In genomic region chr10:16986406-16987128, GRCh38 we compare ENCODE assay signal across 10 cellular contexts.
A peak's percentile ranks its signal among the peaks of the same experiment; 100 is the strongest.
DNase-seq lines count a peak whose midpoint lies in the region; ATAC-seq, FAIRE-seq and TF ChIP-seq lines count a peak whose summit lies in the region.
"Had no signal": no experiment of that assay in that cellular context is flagged by ENCODE, and none has a peak within 500 bp of the region (broad histone marks: within the 10 kb centered on the region; RNA-seq: fewer than 3 reads in every experiment).

No MANE protein-coding gene starts in this region.

- H3K27me3 Mint-ChIP-seq in activated CD4-positive, alpha-beta T cell treated with anti-CD3 and anti-CD28 coated beads, Interleukin-2, amount 10 ng/mL, durations not matched to agents 24 days and 14 days = peaks cover 18% of the 10 kb centered on the region

- TF ChIP-seq RAD21 in HepG2 (CRISPR knock-in tag; IDR thresholded peaks at IDR 0.05) = no peak

- no peak for FAIRE-seq in HepG2 (lab: Jason Lieb, UNC)
- FAIRE-seq: A549 had no signal

- peaks cover 4% of the 10 kb centered on the region for H3K9me3 Mint-ChIP-seq in activated CD4-positive, alpha-beta T cell treated with anti-CD3 and anti-CD28 coated beads, Interleukin-2, amount 10 ng/mL, durations not matched to agents 24 days and 14 days

- in situ Hi-C loops in HepG2 (cut with HindIII; ENCODE audit: extremely low pct_ligation_motif_present, low pct_unique_long_range_greater_than_20kb) = no loop called here

- no peak overlapping the region for H3K4me3 Mint-ChIP-seq in activated CD4-positive, alpha-beta T cell treated with anti-CD3 and anti-CD28 coated beads, Interleukin-2, amount 10 ng/mL, durations not matched to agents 24 days and 14 days

- H3K4me3 ChIP-seq in HepG2 (replicated peaks in 1 of 3; ENCODE audit: insufficient read depth in 1 of 3, low read depth in 2 of 3, low read length in 3 of 3) (no peak overlapping the region), right lobe of liver (no peak overlapping the region), mucosa of rectum (ENCODE audit: low read length in 2 of 2) (no peak overlapping the region)
- H3K4me3 ChIP-seq: A549 had no signal

- no peak overlapping the region for H3K27ac Mint-ChIP-seq in activated CD4-positive, alpha-beta T cell treated with anti-CD3 and anti-CD28 coated beads, Interleukin-2, amount 10 ng/mL, durations not matched to agents 24 days and 14 days

- H3K79me2 ChIP-seq in HepG2 (ENCODE audit: insufficient read depth, low read length) = no peaks in the 10 kb centered on the region

- no peak overlapping the region for H3K9ac ChIP-seq in HepG2 (ENCODE audit: insufficient read depth, low read depth, low read length)
- H3K9ac ChIP-seq in mucosa of rectum (ENCODE audit: low read depth in 1 of 2, low read length in 2 of 2) = no peak overlapping the region

- 15% methylated on average over 9 of the region's 10 CpGs for WGBS in HepG2 (ENCODE audit: low lambda C conversion rate)
- WGBS in right lobe of liver (ENCODE audit: insufficient coverage, low coverage, low lambda C conversion rate, missing lambda C conversion rate) = 48% methylated on average over 7 of the region's 10 CpGs

- H3K36me3 ChIP-seq in HepG2 (replicated peaks in 1 of 2; ENCODE audit: control insufficient read depth in 1 of 2, insufficient read depth in 2 of 2, low read length in 2 of 2) (no peaks in the 10 kb centered on the region), right lobe of liver (no peaks in the 10 kb centered on the region), mucosa of rectum (ENCODE audit: control insufficient read depth in 2 of 2, insufficient read depth in 2 of 2, low read length in 2 of 2) (no peaks in the 10 kb centered on the region)

- CTCF ChIA-PET in HepG2 (lab: Yijun Ruan, JAX; ENCODE audit: low intra/inter-chr PET ratio, low total read pairs) = no interaction called here

- BruUV-seq in HepG2 (replicated peaks; lab: Mats Ljungman, UMichigan) = no TSS peak

- H3K4me1 ChIP-seq in HepG2 (ENCODE audit: insufficient read depth, low read length) (peaks cover 21% of the 10 kb centered on the region), right lobe of liver (no peaks in the 10 kb centered on the region), mucosa of rectum (ENCODE audit: control insufficient read depth in 2 of 2, insufficient read depth in 2 of 2, low read length in 2 of 2) (no peaks in the 10 kb centered on the region)
- H3K4me1 ChIP-seq: A549 had no signal

- H3K27ac ChIP-seq in HepG2 (ENCODE audit: extremely low read length, insufficient read depth, low read length) (no peak overlapping the region), right lobe of liver (no peak overlapping the region), epithelial cell of prostate (peak overlapping the region; percentile 60), mucosa of rectum (ENCODE audit: low read depth in 2 of 2, low read length in 2 of 2) (peak overlapping the region; percentile 62 to 64)
- H3K27ac ChIP-seq: A549 had no signal

- H2AFZ ChIP-seq in HepG2 (ENCODE audit: low read length) = no peak overlapping the region

- H3K27me3 ChIP-seq in HepG2 (ENCODE audit: control insufficient read depth in 1 of 2, insufficient read depth in 2 of 2, low read length in 2 of 2) (no peaks in the 10 kb centered on the region), right lobe of liver (no peaks in the 10 kb centered on the region), mucosa of rectum (ENCODE audit: control insufficient read depth in 2 of 2, insufficient read depth in 2 of 2, low read length in 2 of 2) (no peaks in the 10 kb centered on the region)

- no peaks in the 10 kb centered on the region for H4K20me1 ChIP-seq in HepG2 (ENCODE audit: insufficient read depth, low read length)

- POLR2A ChIA-PET in HepG2 (lab: Yijun Ruan, JAX) = no interaction called here

- H3K9me3 ChIP-seq in HepG2 (ENCODE audit: low read length) (no peaks in the 10 kb centered on the region), right lobe of liver (no peaks in the 10 kb centered on the region), mucosa of rectum (ENCODE audit: control insufficient read depth in 2 of 2, low read length in 2 of 2) (no peaks in the 10 kb centered on the region)
- H3K9me3 ChIP-seq: A549 had no signal

- intact Hi-C loops in HepG2 (cut with micrococcal nuclease; ENCODE audit: unreplicated experiment) (no loop called here), right lobe of liver (cut with DNase I) (no loop called here)
- intact Hi-C loops in activated CD4-positive, alpha-beta T cell treated with anti-CD3 and anti-CD28 coated beads, Interleukin-2, amount 10 ng/mL, durations not matched to agents 24 days and 14 days (cut with micrococcal nuclease) = no loop called here

- TF ChIP-seq CTCF in HepG2 (CRISPR knock-in tag; IDR thresholded peaks at IDR 0.05) (no peak), right lobe of liver (IDR thresholded peaks at IDR 0.05) (no peak)

- H3K4me2 ChIP-seq in HepG2 (ENCODE audit: low read depth, low read length) = peak overlapping the region; percentile 20; the same call in 1 of the 2 replicates
- H3K4me2 ChIP-seq: A549 had no signal

- DNase-seq in HepG2 (ENCODE audit: low spot score) (peak; percentile 16), right lobe of liver (no peak), epithelial cell of prostate (ENCODE audit: low read depth, low spot score) (no peak), SKM-1 treated with dmso at 0.1 percent for 144 hours (lab: John Stamatoyannopoulos, UW; ENCODE audit: unreplicated experiment) (no peak)
- no peak for DNase-seq in activated CD4-positive, alpha-beta T cell treated with anti-CD3 and anti-CD28 coated beads, Interleukin-2, amount 10 ng/mL, durations not matched to agents 24 days and 14 days
- no peak for DNase-seq in activated CD4-positive, alpha-beta T cell treated with anti-CD3 and anti-CD28 coated beads for 4 hours
- DNase-seq: NCI-H526 treated with DMSO at 0.1 percent for 48 hours had no signal

- H3K4me1 Mint-ChIP-seq in activated CD4-positive, alpha-beta T cell treated with anti-CD3 and anti-CD28 coated beads, Interleukin-2, amount 10 ng/mL, durations not matched to agents 24 days and 14 days = no peaks in the 10 kb centered on the region

- no peaks in the 10 kb centered on the region for H3K36me3 Mint-ChIP-seq in activated CD4-positive, alpha-beta T cell treated with anti-CD3 and anti-CD28 coated beads, Interleukin-2, amount 10 ng/mL, durations not matched to agents 24 days and 14 days (ENCODE audit: low read depth)

- ATAC-seq in HepG2 (peak; percentile 74), right lobe of liver (no peak), HG03097 (IDR thresholded peaks at IDR 0.05; ENCODE audit: low FRiP score, unreplicated experiment) (no peak)
- ATAC-seq: A549 had no signal

- no peak for TF ChIP-seq EP300 in HepG2 (IDR thresholded peaks at IDR 0.05; ENCODE audit: low read depth in 2 of 2, low read length in 2 of 2)
- no peak for TF ChIP-seq EP300 in HepG2 (CRISPR knock-in tag; IDR thresholded peaks at IDR 0.05; ENCODE audit: borderline replicate concordance)

- TF ChIP-seq POLR2A in HepG2 (IDR thresholded peaks at IDR 0.05; ENCODE audit: insufficient read depth in 1 of 2, low read depth in 2 of 2, low read length in 2 of 2) = no peak
- TF ChIP-seq POLR2A in right lobe of liver (IDR thresholded peaks at IDR 0.05) = no peak

TF ChIP-seq in HepG2, 621 proteins besides CTCF, POLR2A, EP300 and RAD21 (continues in another document):
- TF ChIP-seq ARID5B (CRISPR knock-in tag; IDR thresholded peaks at IDR 0.05) (0 out of 2 replicates have a peak, but pooled peaks have one; percentile 8), SOX13 (IDR thresholded peaks at IDR 0.05) (no peak), SOX13 (CRISPR knock-in tag; conservative IDR thresholded peaks at IDR 0.05 in 1 of 2, IDR thresholded peaks at IDR 0.05 in 1 of 2) (peak in 1 of 2 experiments; percentile 31; a peak in 1 of 4 replicates), MAFF (IDR thresholded peaks at IDR 0.05; ENCODE audit: low read depth, low read length) (peak; percentile 15; the same call in 1 of the 2 replicates), ZMYM2 (CRISPR knock-in tag; IDR thresholded peaks at IDR 0.05) (no peak), ZNF710 (CRISPR knock-in tag; IDR thresholded peaks at IDR 0.05; ENCODE audit: borderline replicate concordance) (no peak)

Comparison
In these comparisons a context has a peak if more than half of its experiments do, and no peak if none do; other contexts are left out.
1. H3K27ac ChIP-seq: peak in epithelial cell of prostate (single experiment) and mucosa of rectum (2 of 2); none in HepG2 (single experiment) and right lobe of liver (0 of 3).